Comparison of ENCODE assay signal across 20 cellular contexts in genomic region chr1:117651616-117652015, GRCh38.
"Had no signal": no experiment of that assay in that cellular context is flagged by ENCODE, and none has a peak within 500 bp of the region (broad histone marks: within the 10 kb centered on the region; RNA-seq: fewer than 3 reads in every experiment).

No MANE protein-coding gene starts in this region.

- H3K27ac ChIP-seq: ascending aorta, coronary artery, lower lobe of right lung, psoas muscle, skin epidermis, stomach, upper lobe of left lung had no signal

- H3K27ac Mint-ChIP-seq: activated CD4-positive, alpha-beta memory T cell treated with anti-CD3 and anti-CD28 coated beads, Interleukin-2, amount 10 ng/mL, durations not matched to agents 7 days and 5 days; activated naive CD4-positive, alpha-beta T cell treated with anti-CD3 and anti-CD28 coated beads, Interleukin-2, amount 50 U/mL, for 24 hours; nephron progenitor cell had no signal

- FAIRE-seq: endometrium, frontal cortex, keratinocyte had no signal

- ATAC-seq: activated T-cell treated with anti-CD3 and anti-CD28 coated beads, Interleukin-2, amount 50 U/mL, for 4 hours; lower lobe of right lung; psoas muscle; right cardiac atrium had no signal

- H3K4me3 Mint-ChIP-seq: activated CD4-positive, alpha-beta memory T cell treated with anti-CD3 and anti-CD28 coated beads, Interleukin-2, amount 10 ng/mL, durations not matched to agents 7 days and 5 days; activated naive CD4-positive, alpha-beta T cell treated with anti-CD3 and anti-CD28 coated beads, Interleukin-2, amount 50 U/mL, for 24 hours; activated T-cell treated with anti-CD3 and anti-CD28 coated beads, Interleukin-2, amount 50 U/mL, for 4 hours; nephron progenitor cell had no signal

- H3K27me3 ChIP-seq: ascending aorta, stomach, upper lobe of left lung had no signal

- H3K9me3 Mint-ChIP-seq: activated CD4-positive, alpha-beta memory T cell treated with anti-CD3 and anti-CD28 coated beads, Interleukin-2, amount 10 ng/mL, durations not matched to agents 7 days and 5 days; activated naive CD4-positive, alpha-beta T cell treated with anti-CD3 and anti-CD28 coated beads, Interleukin-2, amount 50 U/mL, for 24 hours; activated T-cell treated with anti-CD3 and anti-CD28 coated beads, Interleukin-2, amount 50 U/mL, for 4 hours had no signal

- H3K4me3 ChIP-seq: ascending aorta, coronary artery, lower lobe of right lung, psoas muscle, skin epidermis, stomach, upper lobe of left lung had no signal

- DNase-seq: activated CD4-positive, alpha-beta memory T cell treated with anti-CD3 and anti-CD28 coated beads, Interleukin-2, amount 10 ng/mL, durations not matched to agents 7 days and 5 days; activated CD4-positive, CD25-positive, alpha-beta regulatory T cell; activated gamma-delta T cell; activated T-cell treated with anti-CD3 and anti-CD28 coated beads, Interleukin-2, amount 50 U/mL, for 4 hours; erythroblast; hypothalamus; lower lobe of right lung; nephron progenitor cell; psoas muscle; right cardiac atrium; stomach; T-helper 9 cell; upper lobe of left lung had no signal

- H3K4me1 ChIP-seq: ascending aorta had no signal

- H3K36me3 ChIP-seq: ascending aorta, lower lobe of right lung, stomach, upper lobe of left lung had no signal

- H3K9me3 ChIP-seq: ascending aorta, lower lobe of right lung, psoas muscle, stomach, upper lobe of left lung had no signal
